Comparison of ENCODE assay signal across 8 cellular contexts in genomic region chrX:20477219-20477618, GRCh38.
"Had no signal": no experiment of that assay in that cellular context is flagged by ENCODE, and none has a peak within 500 bp of the region (broad histone marks: within the 10 kb centered on the region; RNA-seq: fewer than 3 reads in every experiment).

No MANE protein-coding gene starts in this region.

- H2AFZ ChIP-seq: GM23338 had no signal

- FAIRE-seq: H1, H54, K562 had no signal

- H3K4me3 ChIP-seq: GM23338, K562 had no signal

- ATAC-seq: GM23338, K562 had no signal

- H3K4me2 ChIP-seq: GM23338 had no signal

- DNase-seq: H9, HCEC 1CT, IMR-90, KG1 had no signal
